In genomic region chr5:178626484-178627258, GRCh38 we compare ENCODE assay signal across 8 cellular contexts. TPM values are rescaled to one million over a fixed set of nuclear protein-coding genes. Genes with fewer than 3 reads are reported as not detected.
DNase-seq lines count a peak whose midpoint lies in the region; ATAC-seq and TF ChIP-seq lines count a peak whose summit lies in the region.

TSS of gene CLK4 (minus strand) at chr5:178627050. CDS start at chr5:178623416, 3,634 bp downstream.

- no peaks in the 10 kb centered on the region for H3K27me3 ChIP-seq in spleen (replicated peaks in 1 of 7)

- no peaks in the 10 kb centered on the region for H3K9me3 ChIP-seq in spleen

- no peaks in the 10 kb centered on the region for H3K27me3 Mint-ChIP-seq in activated B cell treated with CpG ODN at 0.5 μM for 24 hours

- POLR2A ChIA-PET in activated B cell treated with CpG ODN at 0.5 μM for 24 hours (lab: Charles Lee): interaction anchor here (0.8 to 3.1 kb wide), 9 partner anchors 11 to 997 kb away, joined by 3 to 27 read pairs (median 5); partner anchors contain the start of genes HNRNPAB, HNRNPH1, ZNF354A and ZNF354B

- in situ Hi-C loops in GM18951 (cut with MboI; ENCODE audit: low sequenced_read_pairs, unreplicated experiment): no loop called here

- no peak for TF ChIP-seq CTCF in activated B cell treated with CpG ODN at 0.5 μM for 24 hours (IDR thresholded peaks at IDR 0.05)
- no peak for TF ChIP-seq CTCF in cardiac fibroblast (IDR thresholded peaks at IDR 0.05; ENCODE audit: low read depth, low read length)
- peak in 2 of 11 experiments; percentile 26 to 28 for TF ChIP-seq CTCF in spleen (IDR thresholded peaks at IDR 0.05 in 8 of 11, conservative IDR thresholded peaks at IDR 0.05 in 3 of 11)

- H3K4me3 ChIP-seq in cardiac fibroblast (replicated peaks in 1 of 2; ENCODE audit: low read depth in 2 of 2, low read length in 2 of 2) (peak within 1 kb of the TSS; percentile 71 to 90), spleen (peak within 1 kb of the TSS; percentile 71 to 91 (median 79))

- H3K27ac ChIP-seq in spleen: peak within 1 kb of the TSS; percentile 93 to 100 (median 98)

- H3K4me3 Mint-ChIP-seq in activated B cell treated with CpG ODN at 0.5 μM for 24 hours: peak within 1 kb of the TSS; percentile 98

- DNase-seq in AG08395 (ENCODE audit: low spot score) (peak; percentile 98), NCI-H345 (lab: John Stamatoyannopoulos, UW) (peak; percentile 96), activated B cell treated with CpG ODN at 0.5 μM for 24 hours (peak; percentile 97), cardiac fibroblast (ENCODE audit: low read depth in 2 of 2) (peak; percentile 94 to 96), inferior parietal cortex (ENCODE audit: extremely low spot score) (peak; percentile 96), spleen (peak; percentile 100)

- H3K4me1 Mint-ChIP-seq in activated B cell treated with CpG ODN at 0.5 μM for 24 hours: peaks cover 59% of the 10 kb centered on the region

- intact Hi-C loops in activated B cell treated with CpG ODN at 0.5 μM for 24 hours (cut with micrococcal nuclease) (loop anchor here (1.0 to 10.0 kb wide), 11 partner anchors 104 to 1866 kb away; partner anchors contain the start of genes CNOT6, HNRNPAB, MAML1 and MAPK9), spleen (cut with DNase I; ENCODE audit: low total_unique reads) (no loop called here)

- H3K27ac Mint-ChIP-seq in activated B cell treated with CpG ODN at 0.5 μM for 24 hours: peak within 1 kb of the TSS; percentile 98

- WGBS in spleen, 5 donors: 0 to 1% (median 0%) methylated on average over 55 to 79 of the region's 79 CpGs

- H3K36me3 Mint-ChIP-seq in activated B cell treated with CpG ODN at 0.5 μM for 24 hours (ENCODE audit: low read depth): peaks cover 24% of the 10 kb centered on the region

- ATAC-seq in HG03175 (IDR thresholded peaks at IDR 0.05; ENCODE audit: unreplicated experiment) (peak; percentile 84), activated B cell treated with CpG ODN at 0.5 μM for 24 hours (ENCODE audit: low read depth) (peak; percentile 85)

- H3K9me3 Mint-ChIP-seq in activated B cell treated with CpG ODN at 0.5 μM for 24 hours: no peaks in the 10 kb centered on the region

- TF ChIP-seq POLR2A in GM18951 (IDR thresholded peaks at IDR 0.05; ENCODE audit: extremely low read depth, insufficient read depth, insufficient read length) (peak; percentile 88), spleen (IDR thresholded peaks at IDR 0.05) (peak in 1 of 3 donors; percentile 54)

- peaks cover 27 to 58% (median 42%) of the 10 kb centered on the region in 6 donors for H3K4me1 ChIP-seq in spleen

- CTCF ChIA-PET in activated B cell treated with CpG ODN at 0.5 μM for 24 hours (lab: Charles Lee): no interaction called here

- H3K36me3 ChIP-seq in spleen: peaks cover 0 to 18% (median 13%) of the 10 kb centered on the region in 6 donors

RNA-seq across cellular contexts. Expression of gene CLK4, which starts in this region (rescaled TPM):
- total RNA-seq in activated B cell treated with CpG ODN at 0.5 μM for 24 hours (62.4 and 65.3 TPM in 2 replicates), spleen (10 to 100 TPM; 35.1 to 95.9 (median 54.8) TPM)
- polyA plus RNA-seq in spleen: 10 to 100 TPM; 30.2 to 53.3 (median 44.4) TPM

Comparison
In these comparisons a context has a peak if more than half of its experiments do, and no peak if none do; other contexts are left out.
1. Peak in every context shown above with its lines: DNase-seq, ATAC-seq, H3K4me3 ChIP-seq and H3K27ac ChIP-seq.